ENCODE assay signal across 17 cellular contexts in genomic region chr17:19374136-19374535, GRCh38. TPM values are rescaled to one million over a fixed set of nuclear protein-coding genes. Genes with fewer than 3 reads are reported as not detected.
"Had no signal": no experiment of that assay in that cellular context is flagged by ENCODE, and none has a peak within 500 bp of the region (broad histone marks: within the 10 kb centered on the region; RNA-seq: fewer than 3 reads in every experiment).

No MANE protein-coding gene starts in this region.

- H3K4me1 ChIP-seq: foreskin keratinocyte had no signal

- H3K9me3 ChIP-seq: body of pancreas, tibial nerve had no signal

- H3K4me3 ChIP-seq: body of pancreas, tibial nerve had no signal

- ATAC-seq: activated CD8-positive, alpha-beta T cell treated with anti-CD3 and anti-CD28 coated beads, Interleukin-2, amount 10 ng/mL, durations not matched to agents 7 days and 5 days; body of pancreas; esophagus mucosa; foreskin keratinocyte; stimulated activated memory B cell treated with anti-CD40 and anti-IgM and Interleukin-4, amounts not matched to agents 10 μg/mL and 1 μg/mL and 100 μg/mL, for 72 hours had no signal

- H3K4me3 Mint-ChIP-seq: activated CD8-positive, alpha-beta T cell treated with anti-CD3 and anti-CD28 coated beads, Interleukin-2, amount 10 ng/mL, durations not matched to agents 7 days and 5 days; activated naive CD4-positive, alpha-beta T cell treated with anti-CD3 and anti-CD28 coated beads for 36 hours; dendritic cell treated with granulocyte-macrophage colony-stimulating factor and Interleukin-4, amounts not matched to agents 40 ng/mL and 50 ng/mL, for 4 days; stimulated activated memory B cell treated with anti-CD40 and anti-IgM and Interleukin-4, amounts not matched to agents 10 μg/mL and 1 μg/mL and 100 μg/mL, for 72 hours had no signal

- H3K27me3 ChIP-seq: body of pancreas, foreskin keratinocyte, tibial nerve had no signal

- FAIRE-seq: small intestine had no signal

- DNase-seq: activated CD4-positive, alpha-beta T cell treated with anti-CD3 and anti-CD28 coated beads for 4 hours; activated CD8-positive, alpha-beta T cell treated with anti-CD3 and anti-CD28 coated beads, Interleukin-2, amount 10 ng/mL, durations not matched to agents 7 days and 5 days; activated naive CD4-positive, alpha-beta T cell treated with anti-CD3 and anti-CD28 coated beads for 36 hours; foreskin keratinocyte; retina; small intestine; T-helper 1 cell had no signal

- H3K27me3 Mint-ChIP-seq: dendritic cell treated with granulocyte-macrophage colony-stimulating factor and Interleukin-4, amounts not matched to agents 40 ng/mL and 50 ng/mL, for 4 days; stimulated activated memory B cell treated with anti-CD40 and anti-IgM and Interleukin-4, amounts not matched to agents 10 μg/mL and 1 μg/mL and 100 μg/mL, for 72 hours had no signal

- H3K9me3 Mint-ChIP-seq: activated naive CD4-positive, alpha-beta T cell treated with anti-CD3 and anti-CD28 coated beads for 36 hours; activated T-helper 1 cell treated with anti-CD3 and anti-CD28 coated beads, Interleukin-12 subunit alpha, Interleukin-12 subunit beta, Interleukin-2, Interleukin-4 antibody, amounts not matched to agents 30 ng/mL and 10 ng/mL and 1 ng/mL, durations not matched to agents 14 hours and 24 hours and 36 hours; dendritic cell treated with granulocyte-macrophage colony-stimulating factor and Interleukin-4, amounts not matched to agents 40 ng/mL and 50 ng/mL, for 4 days; stimulated activated memory B cell treated with anti-CD40 and anti-IgM and Interleukin-4, amounts not matched to agents 10 μg/mL and 1 μg/mL and 100 μg/mL, for 72 hours had no signal

- H3K36me3 Mint-ChIP-seq: stimulated activated memory B cell treated with anti-CD40 and anti-IgM and Interleukin-4, amounts not matched to agents 10 μg/mL and 1 μg/mL and 100 μg/mL, for 72 hours had no signal

- H3K27ac Mint-ChIP-seq: activated CD8-positive, alpha-beta T cell treated with anti-CD3 and anti-CD28 coated beads, Interleukin-2, amount 10 ng/mL, durations not matched to agents 7 days and 5 days; activated naive CD4-positive, alpha-beta T cell treated with anti-CD3 and anti-CD28 coated beads for 36 hours; activated T-helper 1 cell treated with anti-CD3 and anti-CD28 coated beads, Interleukin-12 subunit alpha, Interleukin-12 subunit beta, Interleukin-2, Interleukin-4 antibody, amounts not matched to agents 30 ng/mL and 10 ng/mL and 1 ng/mL, durations not matched to agents 14 hours and 24 hours and 36 hours; dendritic cell treated with granulocyte-macrophage colony-stimulating factor and Interleukin-4, amounts not matched to agents 40 ng/mL and 50 ng/mL, for 4 days; stimulated activated memory B cell treated with anti-CD40 and anti-IgM and Interleukin-4, amounts not matched to agents 10 μg/mL and 1 μg/mL and 100 μg/mL, for 72 hours had no signal

- H3K27ac ChIP-seq: body of pancreas, foreskin keratinocyte, parathyroid adenoma, tibial nerve, VCaP had no signal

RNA-seq across cellular contexts. Expression of gene MFAP4, which starts 12.9 kb away (rescaled TPM):
- total RNA-seq: activated CD8-positive, alpha-beta T cell treated with anti-CD3 and anti-CD28 coated beads, Interleukin-2, amount 10 ng/mL, durations not matched to agents 7 days and 5 days; activated naive CD4-positive, alpha-beta T cell treated with anti-CD3 and anti-CD28 coated beads for 36 hours; activated T-helper 1 cell treated with anti-CD3 and anti-CD28 coated beads, Interleukin-12 subunit alpha, Interleukin-12 subunit beta, Interleukin-2, Interleukin-4 antibody, amounts not matched to agents 30 ng/mL and 10 ng/mL and 1 ng/mL, durations not matched to agents 14 hours and 24 hours and 36 hours; foreskin keratinocyte; SK-MEL-5 had no signal
- polyA plus RNA-seq: foreskin keratinocyte, neural cell had no signal

RNA-seq across cellular contexts. Expression of gene RNF112, which starts 36.9 kb away (rescaled TPM):
- total RNA-seq: activated T-helper 1 cell treated with anti-CD3 and anti-CD28 coated beads, Interleukin-12 subunit alpha, Interleukin-12 subunit beta, Interleukin-2, Interleukin-4 antibody, amounts not matched to agents 30 ng/mL and 10 ng/mL and 1 ng/mL, durations not matched to agents 14 hours and 24 hours and 36 hours; SK-MEL-5 had no signal
